Comparison of ENCODE assay signal across 22 cellular contexts in the genomic region with DNA sequence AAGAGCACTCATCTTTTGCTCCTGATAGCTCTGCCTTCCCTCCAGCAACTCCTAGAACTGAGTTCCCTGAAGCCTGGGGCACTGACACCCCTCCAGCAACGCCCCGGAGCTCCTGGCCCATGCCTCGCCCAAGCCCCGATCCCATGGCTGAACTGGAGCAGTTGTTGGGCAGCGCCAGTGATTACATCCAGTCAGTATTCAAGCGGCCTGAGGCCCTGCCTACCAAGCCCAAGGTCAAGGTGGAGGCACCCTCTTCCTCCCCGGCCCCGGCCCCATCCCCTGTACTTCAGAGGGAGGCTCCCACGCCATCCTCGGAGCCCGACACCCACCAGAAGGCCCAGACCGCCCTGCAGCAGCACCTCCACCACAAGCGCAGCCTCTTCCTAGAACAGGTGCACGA.
DNase-seq lines count a peak whose midpoint lies in the region; ATAC-seq and TF ChIP-seq lines count a peak whose summit lies in the region.
"Had no signal": no experiment of that assay in that cellular context is flagged by ENCODE, and none has a peak within 500 bp of the region (broad histone marks: within the 10 kb centered on the region; RNA-seq: fewer than 3 reads in every experiment).

No MANE protein-coding gene starts in this region.

- no peaks in the 10 kb centered on the region for H3F3A ChIP-seq in smooth muscle cell (ENCODE audit: low read depth)

- no peak overlapping the region for H3K27ac ChIP-seq in smooth muscle cell (ENCODE audit: low read depth)
- H3K27ac ChIP-seq: BLaER1, GM23248, PC-9 had no signal

- H3K9me3 Mint-ChIP-seq in stimulated activated naive CD8-positive, alpha-beta T cell treated with anti-CD3 and anti-CD28 coated beads, Interleukin-15, Interleukin-2, amounts not matched to agents 100 ng/mL and 50 ng/mL, for 24 hours, result no peaks in the 10 kb centered on the region
- H3K9me3 Mint-ChIP-seq in stimulated activated naive CD8-positive, alpha-beta T cell treated with anti-CD3 and anti-CD28 coated beads, Interleukin-15, amount 100 ng/mL, for 72 hours, result no peaks in the 10 kb centered on the region
- peaks cover 8% of the 10 kb centered on the region for H3K9me3 Mint-ChIP-seq in glutamatergic neuron (ENCODE audit: unreplicated experiment)
- H3K9me3 Mint-ChIP-seq: CD4-positive, CD25-positive, alpha-beta regulatory T cell had no signal

- peak overlapping the region; percentile 52 for H3K27ac Mint-ChIP-seq in stimulated activated naive CD8-positive, alpha-beta T cell treated with anti-CD3 and anti-CD28 coated beads, Interleukin-15, Interleukin-2, amounts not matched to agents 100 ng/mL and 50 ng/mL, for 24 hours
- no peak overlapping the region for H3K27ac Mint-ChIP-seq in stimulated activated naive CD8-positive, alpha-beta T cell treated with anti-CD3 and anti-CD28 coated beads, Interleukin-15, amount 100 ng/mL, for 72 hours
- peak overlapping the region; percentile 5 for H3K27ac Mint-ChIP-seq in glutamatergic neuron (ENCODE audit: unreplicated experiment)

- peaks cover 99% of the 10 kb centered on the region for H4K20me1 ChIP-seq in smooth muscle cell (ENCODE audit: low read depth)

- H3K79me2 ChIP-seq in smooth muscle cell (ENCODE audit: low read depth), result peaks cover 72% of the 10 kb centered on the region

- no peaks in the 10 kb centered on the region for H3K4me1 ChIP-seq in smooth muscle cell (ENCODE audit: low read depth)

- no peak overlapping the region for H3K4me2 ChIP-seq in smooth muscle cell
- H3K4me2 ChIP-seq: BLaER1, PC-9 had no signal

- no peaks in the 10 kb centered on the region for H3K27me3 ChIP-seq in smooth muscle cell (ENCODE audit: low read depth)
- H3K27me3 ChIP-seq: BLaER1 had no signal

- no peaks in the 10 kb centered on the region for H3K9me3 ChIP-seq in smooth muscle cell (replicated peaks; ENCODE audit: low read depth)
- H3K9me3 ChIP-seq: BLaER1 had no signal

- no peak overlapping the region for H3K4me3 ChIP-seq in smooth muscle cell
- H3K4me3 ChIP-seq: BLaER1, GM23248, PC-9 had no signal

- peak; percentile 43 for DNase-seq in activated CD8-positive, alpha-beta memory T cell treated with anti-CD3 and anti-CD28 coated beads, Interleukin-2, amount 50 U/mL, for 48 hours
- DNase-seq in activated CD8-positive, alpha-beta memory T cell treated with anti-CD3 and anti-CD28 coated beads, Interleukin-2, amount 50 U/mL, for 4 hours, result no peak
- DNase-seq in stimulated activated naive CD8-positive, alpha-beta T cell treated with anti-CD3 and anti-CD28 coated beads, Interleukin-15, amount 100 ng/mL, for 72 hours, result no peak
- DNase-seq in glutamatergic neuron (no peak), COR-L47 (lab: John Stamatoyannopoulos, UW) (no peak), smooth muscle cell (lab: John Stamatoyannopoulos, UW; ENCODE audit: unreplicated experiment) (no peak)
- DNase-seq: CD4-positive, CD25-positive, alpha-beta regulatory T cell; DMS53; GM23248; H7; Karpas-422; NCI-H1092; NCI-H1417 treated with DMSO at 0.1 percent for 48 hours; NCI-H1694 treated with DMSO at 0.1 percent for 48 hours; NCI-H2081; NCI-H2227 treated with DMSO at 0.1 percent for 48 hours; NCI-H526 treated with DMSO at 0.1 percent for 48 hours; PC-9 had no signal

- TF ChIP-seq CTCF in glutamatergic neuron (IDR thresholded peaks at IDR 0.05; ENCODE audit: partially characterized antibody, unreplicated experiment) (no peak), smooth muscle cell (IDR thresholded peaks at IDR 0.05; ENCODE audit: borderline replicate concordance, insufficient read depth, poor library complexity, severe bottlenecking) (no peak)

- H3K9ac ChIP-seq in smooth muscle cell (ENCODE audit: low read depth), result no peak overlapping the region
- H3K9ac ChIP-seq: BLaER1, GM23248 had no signal

- H3K4me1 Mint-ChIP-seq in stimulated activated naive CD8-positive, alpha-beta T cell treated with anti-CD3 and anti-CD28 coated beads, Interleukin-15, Interleukin-2, amounts not matched to agents 100 ng/mL and 50 ng/mL, for 24 hours (ENCODE audit: low read depth), result peaks cover 19% of the 10 kb centered on the region
- peaks cover 53% of the 10 kb centered on the region for H3K4me1 Mint-ChIP-seq in stimulated activated naive CD8-positive, alpha-beta T cell treated with anti-CD3 and anti-CD28 coated beads, Interleukin-15, amount 100 ng/mL, for 72 hours
- peaks cover 48% of the 10 kb centered on the region for H3K4me1 Mint-ChIP-seq in glutamatergic neuron (ENCODE audit: low read depth, unreplicated experiment)

- no peak for ATAC-seq in stimulated activated naive CD8-positive, alpha-beta T cell treated with anti-CD3 and anti-CD28 coated beads, Interleukin-15, amount 100 ng/mL, for 72 hours
- ATAC-seq: HepG2, Right ventricle myocardium inferior had no signal

- no peak overlapping the region for H2AFZ ChIP-seq in smooth muscle cell (ENCODE audit: low read depth)
- H2AFZ ChIP-seq: GM23248, PC-9 had no signal

- no peaks in the 10 kb centered on the region for H3K27me3 Mint-ChIP-seq in stimulated activated naive CD8-positive, alpha-beta T cell treated with anti-CD3 and anti-CD28 coated beads, Interleukin-15, Interleukin-2, amounts not matched to agents 100 ng/mL and 50 ng/mL, for 24 hours
- H3K27me3 Mint-ChIP-seq in stimulated activated naive CD8-positive, alpha-beta T cell treated with anti-CD3 and anti-CD28 coated beads, Interleukin-15, amount 100 ng/mL, for 72 hours, result no peaks in the 10 kb centered on the region
- peaks cover 17% of the 10 kb centered on the region for H3K27me3 Mint-ChIP-seq in glutamatergic neuron (ENCODE audit: unreplicated experiment)
- H3K27me3 Mint-ChIP-seq: CD4-positive, CD25-positive, alpha-beta regulatory T cell had no signal

- H3K4me3 Mint-ChIP-seq in stimulated activated naive CD8-positive, alpha-beta T cell treated with anti-CD3 and anti-CD28 coated beads, Interleukin-15, Interleukin-2, amounts not matched to agents 100 ng/mL and 50 ng/mL, for 24 hours, result no peak overlapping the region
- no peak overlapping the region for H3K4me3 Mint-ChIP-seq in stimulated activated naive CD8-positive, alpha-beta T cell treated with anti-CD3 and anti-CD28 coated beads, Interleukin-15, amount 100 ng/mL, for 72 hours
- no peak overlapping the region for H3K4me3 Mint-ChIP-seq in glutamatergic neuron (ENCODE audit: unreplicated experiment)
- H3K4me3 Mint-ChIP-seq: CD4-positive, CD25-positive, alpha-beta regulatory T cell had no signal

- H3K36me3 ChIP-seq in smooth muscle cell (ENCODE audit: low read depth), result no peaks in the 10 kb centered on the region

- peaks cover 33% of the 10 kb centered on the region for H3K36me3 Mint-ChIP-seq in stimulated activated naive CD8-positive, alpha-beta T cell treated with anti-CD3 and anti-CD28 coated beads, Interleukin-15, Interleukin-2, amounts not matched to agents 100 ng/mL and 50 ng/mL, for 24 hours (ENCODE audit: low read depth)
- peaks cover 14% of the 10 kb centered on the region for H3K36me3 Mint-ChIP-seq in glutamatergic neuron (ENCODE audit: unreplicated experiment)

- WGBS in smooth muscle cell (ENCODE audit: low lambda C conversion rate), result 98% methylated on average over 13 of the region's 14 CpGs

Comparison
In these comparisons a context has a peak if more than half of its experiments do, and no peak if none do; other contexts are left out.
1. H3K27ac Mint-ChIP-seq: peak in stimulated activated naive CD8-positive, alpha-beta T cell treated with anti-CD3 and anti-CD28 coated beads, Interleukin-15, Interleukin-2, amounts not matched to agents 100 ng/mL and 50 ng/mL, for 24 hours (single experiment) and glutamatergic neuron (single experiment); none in stimulated activated naive CD8-positive, alpha-beta T cell treated with anti-CD3 and anti-CD28 coated beads, Interleukin-15, amount 100 ng/mL, for 72 hours (0 of 2).